In the genomic region with DNA sequence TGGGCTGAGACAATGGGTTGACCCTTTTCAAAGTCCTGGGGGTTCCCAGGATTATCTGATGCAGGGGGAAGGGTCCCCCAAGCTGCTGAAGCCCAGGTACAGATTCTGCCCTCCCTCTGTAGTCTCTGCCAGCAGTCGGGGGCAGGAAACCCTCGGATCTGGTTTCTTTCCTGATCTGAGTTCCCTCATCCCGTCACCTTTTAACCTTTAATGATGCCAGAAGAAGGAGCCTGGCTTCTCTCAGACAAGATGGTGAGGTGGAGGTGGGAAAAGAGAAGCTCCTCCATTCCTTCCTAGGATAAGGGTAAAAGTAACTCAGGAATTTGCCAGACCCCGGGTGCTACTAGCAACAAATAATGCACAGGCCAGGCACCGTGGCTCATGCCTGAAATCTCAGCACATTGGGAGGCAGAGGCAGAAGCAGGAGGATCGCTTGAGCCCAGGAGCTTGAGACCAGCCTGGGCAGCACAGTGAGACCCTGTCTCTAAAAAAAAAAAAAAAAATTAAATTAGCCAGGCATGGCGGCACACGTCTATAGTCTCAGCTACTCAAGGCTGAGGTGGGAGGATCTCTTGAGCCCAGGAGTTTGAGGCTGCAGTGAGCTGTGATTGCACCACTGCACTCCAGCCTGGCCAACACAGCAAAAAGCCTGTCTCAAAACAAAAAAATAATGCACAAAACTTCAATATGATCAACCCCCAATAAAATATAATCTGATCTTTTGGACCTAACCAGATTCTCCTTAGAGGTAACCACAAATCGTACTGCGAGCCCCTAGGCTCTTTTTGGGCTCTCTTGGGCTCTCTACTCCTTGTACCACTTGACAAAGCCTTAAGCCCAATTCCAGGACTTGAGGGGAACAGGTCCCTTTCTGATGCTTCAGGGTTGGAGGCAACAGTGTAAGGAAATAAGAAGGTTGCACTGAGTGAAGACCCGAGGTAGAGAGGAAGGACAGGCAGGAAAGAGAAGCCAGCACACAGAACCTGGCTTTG, we compare ENCODE assay signal across 1 cellular context.
TF ChIP-seq lines count a peak whose summit lies in the region.

No MANE protein-coding gene starts in this region.

TF ChIP-seq in A549, 52 proteins besides CTCF, POLR2A, EP300 and RAD21 (continued from another document):
- TF ChIP-seq SMC3 (IDR thresholded peaks at IDR 0.05), result no peak
- TF ChIP-seq, protein P1, sequence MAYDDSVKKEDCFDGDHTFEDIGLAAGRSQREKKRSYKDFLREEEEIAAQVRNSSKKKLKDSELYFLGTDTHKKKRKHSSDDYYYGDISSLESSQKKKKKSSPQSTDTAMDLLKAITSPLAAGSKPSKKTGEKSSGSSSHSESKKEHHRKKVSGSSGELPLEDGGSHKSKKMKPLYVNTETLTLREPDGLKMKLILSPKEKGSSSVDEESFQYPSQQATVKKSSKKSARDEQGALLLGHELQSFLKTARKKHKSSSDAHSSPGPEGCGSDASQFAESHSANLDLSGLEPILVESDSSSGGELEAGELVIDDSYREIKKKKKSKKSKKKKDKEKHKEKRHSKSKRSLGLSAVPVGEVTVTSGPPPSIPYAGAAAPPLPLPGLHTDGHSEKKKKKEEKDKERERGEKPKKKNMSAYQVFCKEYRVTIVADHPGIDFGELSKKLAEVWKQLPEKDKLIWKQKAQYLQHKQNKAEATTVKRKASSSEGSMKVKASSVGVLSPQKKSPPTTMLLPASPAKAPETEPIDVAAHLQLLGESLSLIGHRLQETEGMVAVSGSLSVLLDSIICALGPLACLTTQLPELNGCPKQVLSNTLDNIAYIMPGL (CRISPR knock-in tag; IDR thresholded peaks at IDR 0.05; ENCODE audit: borderline replicate concordance), result no peak
